8 cellular contexts compared by ENCODE assay signal in genomic region chr5:135456238-135457099, GRCh38. TPM values are rescaled to one million over a fixed set of nuclear protein-coding genes. Genes with fewer than 3 reads are reported as not detected.
A peak's percentile ranks its signal among the peaks of the same experiment; 100 is the strongest.
DNase-seq lines count a peak whose midpoint lies in the region; ATAC-seq and TF ChIP-seq lines count a peak whose summit lies in the region.

No MANE protein-coding gene starts in this region.

- no peak overlapping the region for H3K27ac ChIP-seq in right atrium auricular region
- no peak overlapping the region for H3K27ac ChIP-seq in effector memory CD4-positive, alpha-beta T cell (ENCODE audit: insufficient read depth, low read length, poor library complexity, severe bottlenecking)

- H3K36me3 ChIP-seq in right atrium auricular region: no peaks in the 10 kb centered on the region
- no peaks in the 10 kb centered on the region for H3K36me3 ChIP-seq in H7 (replicated peaks; ENCODE audit: control insufficient read depth, insufficient read depth, low read length)
- H3K36me3 ChIP-seq in effector memory CD4-positive, alpha-beta T cell (ENCODE audit: control insufficient read depth, insufficient read depth, low read length): no peaks in the 10 kb centered on the region

- DNase-seq in SIG-M5 (lab: John Stamatoyannopoulos, UW) (peak; percentile 12), right atrium auricular region (ENCODE audit: low spot score) (peak; percentile 73), H7 (no peak), GF-D8 (lab: John Stamatoyannopoulos, UW) (no peak), NCI-H2196 treated with DMSO at 0.1 percent for 48 hours (lab: John Stamatoyannopoulos, UW; ENCODE audit: unreplicated experiment) (no peak)
- no peak for DNase-seq in effector memory CD4-positive, alpha-beta T cell

- no peaks in the 10 kb centered on the region for H3K9me3 ChIP-seq in right atrium auricular region
- H3K9me3 ChIP-seq in effector memory CD4-positive, alpha-beta T cell (ENCODE audit: control insufficient read depth, low read length): no peaks in the 10 kb centered on the region

- H3K4me1 ChIP-seq in right atrium auricular region: no peaks in the 10 kb centered on the region
- no peaks in the 10 kb centered on the region for H3K4me1 ChIP-seq in effector memory CD4-positive, alpha-beta T cell (ENCODE audit: control insufficient read depth, insufficient read depth, low read length, poor library complexity, severe bottlenecking)

- ATAC-seq in GM18511 (IDR thresholded peaks at IDR 0.05; ENCODE audit: unreplicated experiment) (peak; percentile 71), HG02763 (IDR thresholded peaks at IDR 0.05; ENCODE audit: unreplicated experiment) (peak; percentile 76)

- no peak overlapping the region for H3K4me3 ChIP-seq in right atrium auricular region
- no peak overlapping the region for H3K4me3 ChIP-seq in H7 (ENCODE audit: insufficient read depth, low read depth, low read length)
- no peak overlapping the region for H3K4me3 ChIP-seq in effector memory CD4-positive, alpha-beta T cell (ENCODE audit: insufficient read depth, low read depth, low read length, poor library complexity, severe bottlenecking)

- no peak for TF ChIP-seq CTCF in right atrium auricular region (IDR thresholded peaks at IDR 0.05)

- H3K27me3 ChIP-seq in right atrium auricular region (no peaks in the 10 kb centered on the region), H7 (ENCODE audit: control insufficient read depth, insufficient read depth, low read length) (peaks cover 9% of the 10 kb centered on the region)
- peaks cover 5% of the 10 kb centered on the region for H3K27me3 ChIP-seq in effector memory CD4-positive, alpha-beta T cell (replicated peaks; ENCODE audit: control insufficient read depth, insufficient read depth, low read length, poor library complexity, severe bottlenecking)

RNA-seq across cellular contexts. Expression of gene TIFAB, which starts 4.3 kb away (rescaled TPM):
- total RNA-seq in right atrium auricular region: not detected
- not detected in 2 replicates for total RNA-seq in H7 (2014; rRNA removed; shearing (Covaris generic))

RNA-seq across cellular contexts. Expression of gene DCANP1, which starts 9.3 kb away (rescaled TPM):
- not detected for total RNA-seq in right atrium auricular region
- not detected in 2 replicates for total RNA-seq in H7 (2014; rRNA removed; shearing (Covaris generic))

RNA-seq across cellular contexts. Expression of gene MACROH2A1, which starts 57.4 kb away (rescaled TPM):
- total RNA-seq in right atrium auricular region: 100 to 1,000 TPM; 149 to 179 TPM
- total RNA-seq in H7 (2014; rRNA removed; shearing (Covaris generic)): 202 and 322 TPM in 2 replicates

Comparison
In these comparisons a context has a peak if more than half of its experiments do, and no peak if none do; other contexts are left out.
1. DNase-seq: peak in SIG-M5 (single experiment) and right atrium auricular region (single experiment); none in H7 (single experiment), GF-D8 (single experiment), NCI-H2196 treated with DMSO at 0.1 percent for 48 hours (single experiment) and effector memory CD4-positive, alpha-beta T cell (0 of 3).